ENCODE assay signal across 24 cellular contexts in the genomic region with DNA sequence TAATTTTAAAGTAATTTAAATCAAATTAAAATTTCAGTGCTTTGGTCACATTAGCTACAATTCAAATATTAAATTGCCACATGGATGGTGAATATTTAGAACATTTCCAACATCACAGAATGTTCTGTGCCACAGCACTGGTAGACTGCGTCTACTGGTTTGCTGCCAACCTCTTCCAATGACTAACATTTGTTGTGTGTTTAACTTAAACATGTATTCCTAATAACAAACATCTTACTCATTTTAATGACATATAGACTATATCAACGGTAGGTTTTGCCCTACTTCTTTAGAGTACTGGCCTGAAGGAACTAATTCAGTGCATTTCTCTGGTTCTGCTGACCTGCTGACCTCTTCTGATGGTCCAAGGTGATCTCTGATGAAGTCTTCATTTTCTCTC.
"Had no signal": no experiment of that assay in that cellular context is flagged by ENCODE, and none has a peak within 500 bp of the region (broad histone marks: within the 10 kb centered on the region; RNA-seq: fewer than 3 reads in every experiment).

No MANE protein-coding gene starts in this region.

- H3K4me3 ChIP-seq: ascending aorta, body of pancreas, cardiac muscle cell had no signal

- ATAC-seq: activated naive CD4-positive, alpha-beta T cell treated with anti-CD3 and anti-CD28 coated beads, Interleukin-2, amount 50 U/mL, for 72 hours; activated naive CD8-positive, alpha-beta T cell treated with anti-CD3 and anti-CD28 coated beads, Interleukin-2, amount 50 U/mL, for 24 hours; activated T-cell treated with anti-CD3 and anti-CD28 coated beads, Interleukin-2, amount 50 U/mL, for 4 hours; body of pancreas; T-helper 17 cell had no signal

- H3K4me3 Mint-ChIP-seq: activated CD4-positive, alpha-beta memory T cell treated with anti-CD3 and anti-CD28 coated beads for 36 hours; activated CD4-positive, alpha-beta T cell treated with anti-CD3 and anti-CD28 coated beads, Interleukin-2, amount 10 ng/mL, durations not matched to agents 7 days and 5 days; activated naive CD8-positive, alpha-beta T cell treated with anti-CD3 and anti-CD28 coated beads, Interleukin-2, amount 50 U/mL, for 24 hours; activated T-cell treated with anti-CD3 and anti-CD28 coated beads, Interleukin-2, amount 50 U/mL, for 4 hours; T-helper 17 cell had no signal

- H3K27me3 ChIP-seq: ascending aorta, body of pancreas, cardiac muscle cell had no signal

- H3K27me3 Mint-ChIP-seq: T-helper 17 cell had no signal

- H3K36me3 ChIP-seq: ascending aorta, cardiac muscle cell had no signal

- H3K27ac ChIP-seq: ascending aorta, body of pancreas, cardiac muscle cell, VCaP had no signal

- H3K9me3 Mint-ChIP-seq: activated CD4-positive, alpha-beta memory T cell treated with anti-CD3 and anti-CD28 coated beads for 36 hours; activated CD4-positive, alpha-beta T cell treated with anti-CD3 and anti-CD28 coated beads, Interleukin-2, amount 10 ng/mL, durations not matched to agents 7 days and 5 days; activated naive CD8-positive, alpha-beta T cell treated with anti-CD3 and anti-CD28 coated beads, Interleukin-2, amount 50 U/mL, for 24 hours had no signal

- H3K27ac Mint-ChIP-seq: activated CD4-positive, alpha-beta memory T cell treated with anti-CD3 and anti-CD28 coated beads for 36 hours; activated CD4-positive, alpha-beta T cell treated with anti-CD3 and anti-CD28 coated beads, Interleukin-2, amount 10 ng/mL, durations not matched to agents 7 days and 5 days; activated naive CD4-positive, alpha-beta T cell treated with anti-CD3 and anti-CD28 coated beads, Interleukin-2, amount 50 U/mL, for 72 hours; activated naive CD8-positive, alpha-beta T cell treated with anti-CD3 and anti-CD28 coated beads, Interleukin-2, amount 50 U/mL, for 24 hours; T-helper 17 cell had no signal

- DNase-seq: activated CD4-positive, alpha-beta memory T cell treated with anti-CD3 and anti-CD28 coated beads for 36 hours; activated CD4-positive, alpha-beta T cell treated with anti-CD3 and anti-CD28 coated beads, Interleukin-2, amount 10 ng/mL, durations not matched to agents 7 days and 5 days; activated CD4-positive, CD25-positive, alpha-beta regulatory T cell; activated CD8-positive, alpha-beta memory T cell treated with anti-CD3 and anti-CD28 coated beads for 24 hours; activated effector memory CD4-positive, alpha-beta T cell treated with anti-CD3 and anti-CD28 coated beads, Interleukin-2, amount 50 U/mL, for 16 hours; activated naive CD4-positive, alpha-beta T cell treated with Interleukin-2 at 50 U/mL for 16 hours; activated naive CD8-positive, alpha-beta T cell treated with anti-CD3 and anti-CD28 coated beads, Interleukin-2, amount 50 U/mL, for 24 hours; activated T-cell treated with anti-CD3 and anti-CD28 coated beads, Interleukin-2, amount 50 U/mL, for 4 hours; amniotic stem cell; body of pancreas; MV-4-11; NCI-H1105; NCI-H1436; NCI-H187; NCI-H2081 treated with DMSO at 0.1 percent for 48 hours; NCI-H446; NCI-H524; SIG-M5; T-helper 17 cell; T-helper 9 cell had no signal

- H3K36me3 Mint-ChIP-seq: activated CD4-positive, alpha-beta memory T cell treated with anti-CD3 and anti-CD28 coated beads for 36 hours had no signal

- H3K9me3 ChIP-seq: ascending aorta, body of pancreas had no signal

- H3K4me1 ChIP-seq: ascending aorta, body of pancreas had no signal

- H3K4me1 Mint-ChIP-seq: activated CD4-positive, alpha-beta T cell treated with anti-CD3 and anti-CD28 coated beads, Interleukin-2, amount 10 ng/mL, durations not matched to agents 7 days and 5 days; activated naive CD8-positive, alpha-beta T cell treated with anti-CD3 and anti-CD28 coated beads, Interleukin-2, amount 50 U/mL, for 24 hours; T-helper 17 cell had no signal
